1 cellular context compared by ENCODE assay signal in the genomic region with DNA sequence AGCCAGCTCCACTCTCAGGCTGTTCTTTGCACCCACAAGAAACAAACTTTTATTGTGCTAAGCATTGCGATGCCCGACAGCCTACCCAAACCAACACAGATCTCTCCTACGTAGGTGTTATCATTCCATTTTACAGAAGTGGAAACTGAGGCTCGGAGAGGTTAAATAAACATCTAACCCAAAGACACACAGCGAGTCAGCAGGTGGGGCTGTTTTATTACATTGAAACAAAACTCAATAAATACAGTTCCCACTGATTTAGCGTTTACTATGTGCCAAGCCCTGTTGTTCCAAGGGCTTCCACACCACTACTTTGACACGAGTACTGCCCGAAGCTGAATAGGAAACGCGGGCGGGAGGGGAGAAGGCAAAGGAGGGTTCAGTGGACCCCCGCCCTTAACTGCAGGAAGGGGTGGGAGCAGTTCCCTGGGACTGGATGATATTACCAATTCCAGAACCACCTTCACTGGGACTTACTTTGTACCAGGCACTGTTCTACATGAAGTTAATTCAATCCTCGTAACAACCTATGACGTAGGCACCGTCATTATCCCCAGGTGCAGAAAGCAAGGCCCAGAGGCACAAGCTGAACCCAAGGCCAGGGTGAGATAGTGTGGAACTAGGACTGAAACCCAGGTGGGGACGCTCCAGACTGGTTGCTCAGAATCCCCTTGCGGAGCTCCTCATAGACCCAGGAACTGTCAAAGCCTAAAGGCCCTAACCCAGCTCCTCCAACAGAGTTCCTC.
TF ChIP-seq lines count a peak whose summit lies in the region.

No MANE protein-coding gene starts in this region.

TF ChIP-seq in HepG2, 621 proteins besides CTCF, POLR2A, EP300 and RAD21:
- TF ChIP-seq STAG1 (CRISPR knock-in tag; IDR thresholded peaks at IDR 0.05) (peak; percentile 43), ZNF629 (CRISPR knock-in tag; conservative IDR thresholded peaks at IDR 0.05) (peak; percentile 81), RXRA (CRISPR knock-in tag; IDR thresholded peaks at IDR 0.05) (no peak), MXD4 (CRISPR knock-in tag; IDR thresholded peaks at IDR 0.05) (no peak)
- TF ChIP-seq, protein P1, sequence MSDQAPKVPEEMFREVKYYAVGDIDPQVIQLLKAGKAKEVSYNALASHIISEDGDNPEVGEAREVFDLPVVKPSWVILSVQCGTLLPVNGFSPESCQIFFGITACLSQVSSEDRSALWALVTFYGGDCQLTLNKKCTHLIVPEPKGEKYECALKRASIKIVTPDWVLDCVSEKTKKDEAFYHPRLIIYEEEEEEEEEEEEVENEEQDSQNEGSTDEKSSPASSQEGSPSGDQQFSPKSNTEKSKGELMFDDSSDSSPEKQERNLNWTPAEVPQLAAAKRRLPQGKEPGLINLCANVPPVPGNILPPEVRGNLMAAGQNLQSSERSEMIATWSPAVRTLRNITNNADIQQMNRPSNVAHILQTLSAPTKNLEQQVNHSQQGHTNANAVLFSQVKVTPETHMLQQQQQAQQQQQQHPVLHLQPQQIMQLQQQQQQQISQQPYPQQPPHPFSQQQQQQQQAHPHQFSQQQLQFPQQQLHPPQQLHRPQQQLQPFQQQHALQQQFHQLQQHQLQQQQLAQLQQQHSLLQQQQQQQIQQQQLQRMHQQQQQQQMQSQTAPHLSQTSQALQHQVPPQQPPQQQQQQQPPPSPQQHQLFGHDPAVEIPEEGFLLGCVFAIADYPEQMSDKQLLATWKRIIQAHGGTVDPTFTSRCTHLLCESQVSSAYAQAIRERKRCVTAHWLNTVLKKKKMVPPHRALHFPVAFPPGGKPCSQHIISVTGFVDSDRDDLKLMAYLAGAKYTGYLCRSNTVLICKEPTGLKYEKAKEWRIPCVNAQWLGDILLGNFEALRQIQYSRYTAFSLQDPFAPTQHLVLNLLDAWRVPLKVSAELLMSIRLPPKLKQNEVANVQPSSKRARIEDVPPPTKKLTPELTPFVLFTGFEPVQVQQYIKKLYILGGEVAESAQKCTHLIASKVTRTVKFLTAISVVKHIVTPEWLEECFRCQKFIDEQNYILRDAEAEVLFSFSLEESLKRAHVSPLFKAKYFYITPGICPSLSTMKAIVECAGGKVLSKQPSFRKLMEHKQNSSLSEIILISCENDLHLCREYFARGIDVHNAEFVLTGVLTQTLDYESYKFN (CRISPR knock-in tag; conservative IDR thresholded peaks at IDR 0.05) = no peak
